In the genomic region with DNA sequence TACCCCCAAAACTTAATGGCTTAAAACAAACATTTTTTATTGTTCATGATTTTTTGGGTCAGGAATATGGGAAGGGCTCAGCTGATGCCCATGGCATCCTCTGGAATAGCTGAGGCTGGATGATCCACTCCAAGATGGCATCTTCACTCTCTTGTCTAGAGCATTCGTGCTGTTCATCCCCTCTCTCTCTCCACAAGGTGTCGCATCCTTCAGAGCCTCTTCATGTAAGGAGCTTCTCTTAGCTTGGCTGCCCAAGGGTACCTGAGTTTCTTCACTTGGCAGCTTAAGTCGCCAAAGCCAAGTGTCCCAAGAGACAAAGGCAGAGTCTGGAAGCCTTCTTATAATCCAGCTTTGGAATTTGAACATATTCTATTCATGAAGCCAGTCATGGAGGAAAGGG, we compare ENCODE assay signal across 9 cellular contexts.
DNase-seq lines count a peak whose midpoint lies in the region; ATAC-seq and TF ChIP-seq lines count a peak whose summit lies in the region.
"Had no signal": no experiment of that assay in that cellular context is flagged by ENCODE, and none has a peak within 500 bp of the region (broad histone marks: within the 10 kb centered on the region; RNA-seq: fewer than 3 reads in every experiment).

No MANE protein-coding gene starts in this region.

- peak; percentile 39 for DNase-seq in HEK293T (ENCODE audit: extremely low spot score)
- no peak for DNase-seq in RWPE2 (ENCODE audit: low spot score)
- peak; percentile 40 for DNase-seq in myocyte (ENCODE audit: low read depth)
- no peak for DNase-seq in stimulated activated CD4-positive, alpha-beta T cell treated with anti-CD3 and anti-CD28 coated beads, Interleukin-15, amount 100 ng/mL, for 24 hours
- DNase-seq in activated CD8-positive, alpha-beta memory T cell treated with anti-CD3 and anti-CD28 coated beads for 24 hours = no peak
- no peak for DNase-seq in HK-2 (ENCODE audit: unreplicated experiment)
- DNase-seq: T-cell had no signal

- TF ChIP-seq CTCF in GM12872 (IDR thresholded peaks at IDR 0.05; ENCODE audit: insufficient read depth, low read depth, low read length) = peak; percentile 64
- TF ChIP-seq CTCF in RWPE2 (IDR thresholded peaks at IDR 0.05; ENCODE audit: poor library complexity, severe bottlenecking) = no peak

- no peaks in the 10 kb centered on the region for H3K27me3 ChIP-seq in RWPE2 (ENCODE audit: insufficient read depth, poor library complexity, severe bottlenecking)

- H3K27ac ChIP-seq in RWPE2 (ENCODE audit: poor library complexity, severe bottlenecking) = no peak overlapping the region

- POLR2A ChIA-PET in HEK293T (lab: Yijun Ruan, JAX) = no interaction called here

- CTCF ChIA-PET in HEK293T (lab: Yijun Ruan, JAX) = interaction anchor here (0.7 to 1.2 kb wide), 4 partner anchors 11 to 352 kb away, joined by 3 to 4 read pairs (median 4); no protein-coding TSS in a partner anchor

- H3K4me3 ChIP-seq in RWPE2 (ENCODE audit: severe bottlenecking) = no peak overlapping the region

- peak; percentile 35; the same call in 2 of the 3 replicates for ATAC-seq in RWPE2 (ENCODE audit: low read depth)
- ATAC-seq in GM18873 (IDR thresholded peaks at IDR 0.05; ENCODE audit: low FRiP score, unreplicated experiment) = no peak
- ATAC-seq: T-cell had no signal

- no peaks in the 10 kb centered on the region for H3K9me3 ChIP-seq in RWPE2 (ENCODE audit: severe bottlenecking)

- H3K36me3 ChIP-seq in RWPE2 (ENCODE audit: low read depth) = no peaks in the 10 kb centered on the region

- H3K4me1 ChIP-seq in RWPE2 (ENCODE audit: insufficient read depth, poor library complexity, severe bottlenecking) = no peaks in the 10 kb centered on the region

TF ChIP-seq in HEK293T, 16 proteins besides CTCF, POLR2A, EP300 and RAD21:
- TF ChIP-seq L3MBTL2 (conservative IDR thresholded peaks at IDR 0.05) (no peak), BHLHE40 (IDR thresholded peaks at IDR 0.05; ENCODE audit: borderline replicate concordance) (no peak), ELF4 (IDR thresholded peaks at IDR 0.05) (no peak), SP1 (IDR thresholded peaks at IDR 0.05) (no peak), TARDBP (IDR thresholded peaks at IDR 0.05) (no peak), HDGF (IDR thresholded peaks at IDR 0.05; ENCODE audit: borderline replicate concordance) (no peak), FOXA1 (IDR thresholded peaks at IDR 0.05) (no peak), CTBP1 (IDR thresholded peaks at IDR 0.05; ENCODE audit: borderline replicate concordance) (no peak), FOXM1 (IDR thresholded peaks at IDR 0.05; ENCODE audit: borderline replicate concordance) (no peak)

Comparison
In these comparisons a context has a peak if more than half of its experiments do, and no peak if none do; other contexts are left out.
1. DNase-seq: peak in HEK293T (single experiment) and myocyte (single experiment); none in RWPE2 (single experiment), stimulated activated CD4-positive, alpha-beta T cell treated with anti-CD3 and anti-CD28 coated beads, Interleukin-15, amount 100 ng/mL, for 24 hours (single experiment), activated CD8-positive, alpha-beta memory T cell treated with anti-CD3 and anti-CD28 coated beads for 24 hours (single experiment) and HK-2 (single experiment).